11 cellular contexts compared by ENCODE assay signal in the genomic region with DNA sequence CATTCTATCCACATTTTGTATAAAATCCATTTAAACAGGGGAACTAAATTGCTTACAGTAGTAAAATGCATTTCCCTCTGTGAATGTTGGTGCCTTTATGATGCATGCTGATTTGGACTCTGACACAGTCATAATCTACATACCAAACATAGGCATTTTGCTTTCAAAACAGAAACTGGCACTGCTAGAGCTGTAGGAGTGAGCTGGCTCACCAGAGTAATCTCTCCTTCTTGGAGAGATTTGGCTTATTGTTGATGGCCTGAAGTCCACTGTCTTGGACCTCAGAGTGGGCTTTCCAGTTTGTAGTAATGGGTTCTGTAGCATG.
A peak's percentile ranks its signal among the peaks of the same experiment; 100 is the strongest.
DNase-seq lines count a peak whose midpoint lies in the region; ATAC-seq and TF ChIP-seq lines count a peak whose summit lies in the region.
"Had no signal": no experiment of that assay in that cellular context is flagged by ENCODE, and none has a peak within 500 bp of the region (broad histone marks: within the 10 kb centered on the region; RNA-seq: fewer than 3 reads in every experiment).

No MANE protein-coding gene starts in this region.

- H2AK9ac ChIP-seq in IMR-90 (replicated peaks; ENCODE audit: low read depth, low read length, poor library complexity) = no peak overlapping the region

- POLR2A ChIA-PET in IMR-90 (lab: Charles Lee; ENCODE audit: unreplicated experiment) = no interaction called here

- no peaks in the 10 kb centered on the region for H4K20me1 ChIP-seq in IMR-90 (ENCODE audit: insufficient read depth, low read length)

- intact Hi-C loops in IMR-90 (cut with micrococcal nuclease) = no loop called here
- intact Hi-C loops in Calu3 (cut with micrococcal nuclease; ENCODE audit: unreplicated experiment) = no loop called here

- H3K9me1 ChIP-seq in IMR-90 (ENCODE audit: insufficient read depth, low read length) = no peaks in the 10 kb centered on the region

- H3K14ac ChIP-seq in IMR-90 (replicated peaks; ENCODE audit: low read depth, low read length) = no peak overlapping the region

- no peaks in the 10 kb centered on the region for H3K9me3 Mint-ChIP-seq in Calu3 (ENCODE audit: low read depth, unreplicated experiment)

- no peak overlapping the region for H3K27ac Mint-ChIP-seq in Calu3 (ENCODE audit: unreplicated experiment)
- H3K27ac Mint-ChIP-seq: stimulated activated naive CD8-positive, alpha-beta T cell treated with anti-CD3 and anti-CD28 coated beads, Interleukin-15, Interleukin-2, amounts not matched to agents 100 ng/mL and 50 ng/mL, for 24 hours had no signal

- no peak overlapping the region for H2BK20ac ChIP-seq in IMR-90 (ENCODE audit: low read depth, low read length)

- H3K4me3 ChIP-seq in IMR-90 (ENCODE audit: insufficient read depth, low read depth, low read length) = no peak overlapping the region
- H3K4me3 ChIP-seq in fibroblast of pulmonary artery (replicated peaks; ENCODE audit: low read depth, low read length) = no peak overlapping the region
- H3K4me3 ChIP-seq: right atrium auricular region had no signal

- H2BK120ac ChIP-seq in IMR-90 (ENCODE audit: low read depth, low read length) = no peak overlapping the region

- no peaks in the 10 kb centered on the region for H3K36me3 ChIP-seq in IMR-90 (ENCODE audit: control insufficient read depth, insufficient read depth, low read length)
- H3K36me3 ChIP-seq: right atrium auricular region had no signal

- H2BK15ac ChIP-seq in IMR-90 (ENCODE audit: low read depth, low read length) = no peak overlapping the region

- no peak overlapping the region for H4K8ac ChIP-seq in IMR-90 (ENCODE audit: low read depth in 2 of 2, low read length in 2 of 2)

- H2AK5ac ChIP-seq in IMR-90 (ENCODE audit: low read depth, low read length) = no peak overlapping the region

- H3K27me3 Mint-ChIP-seq in Calu3 (ENCODE audit: unreplicated experiment) = no peaks in the 10 kb centered on the region
- H3K27me3 Mint-ChIP-seq: stimulated activated naive CD8-positive, alpha-beta T cell treated with anti-CD3 and anti-CD28 coated beads, Interleukin-15, Interleukin-2, amounts not matched to agents 100 ng/mL and 50 ng/mL, for 24 hours had no signal

- no peak overlapping the region for H4K91ac ChIP-seq in IMR-90 (ENCODE audit: insufficient read depth, low read depth, low read length)

- no peaks in the 10 kb centered on the region for H3K4me1 ChIP-seq in IMR-90 (ENCODE audit: control insufficient read depth, insufficient read depth, low read length)
- H3K4me1 ChIP-seq: right atrium auricular region had no signal

- H3K36me3 Mint-ChIP-seq in Calu3 (ENCODE audit: insufficient read depth, unreplicated experiment) = no peaks in the 10 kb centered on the region

- H4K5ac ChIP-seq in IMR-90 (ENCODE audit: low read depth, low read length) = no peak overlapping the region

- CTCF ChIA-PET in IMR-90 (lab: Yijun Ruan, JAX) (no interaction called here), Calu3 (lab: Charles Lee) (interaction anchor here (0.7 to 1.0 kb wide), 3 partner anchors 12 to 363 kb away, joined by 3 to 6 read pairs (median 3); a partner anchor contains a TSS)

- H3K9me3 ChIP-seq in IMR-90 (ENCODE audit: control insufficient read depth, insufficient read depth, low read length) = no peaks in the 10 kb centered on the region
- H3K9me3 ChIP-seq: right atrium auricular region had no signal

- H2BK5ac ChIP-seq in IMR-90 (ENCODE audit: low read depth, low read length, poor library complexity, severe bottlenecking) = no peak overlapping the region

- BruUV-seq in IMR-90 (replicated peaks; lab: Mats Ljungman, UMichigan) = no TSS peak
- no TSS peak for BruUV-seq in Calu3 (replicated peaks; lab: Mats Ljungman, UMichigan)

- H3K9ac ChIP-seq in IMR-90 (ENCODE audit: low read depth, low read length) = no peak overlapping the region

- no peak overlapping the region for H3K18ac ChIP-seq in IMR-90 (ENCODE audit: low read depth, low read length)

- no peak overlapping the region for H3K23ac ChIP-seq in IMR-90 (ENCODE audit: low read depth, low read length)

- no peaks in the 10 kb centered on the region for H3K4me1 Mint-ChIP-seq in Calu3 (ENCODE audit: low read depth, unreplicated experiment)

- H3K4me3 Mint-ChIP-seq in Calu3 (ENCODE audit: low read depth, unreplicated experiment) = no peak overlapping the region
- H3K4me3 Mint-ChIP-seq: stimulated activated naive CD8-positive, alpha-beta T cell treated with anti-CD3 and anti-CD28 coated beads, Interleukin-15, Interleukin-2, amounts not matched to agents 100 ng/mL and 50 ng/mL, for 24 hours had no signal

- TF ChIP-seq RAD21 in IMR-90 (IDR thresholded peaks at IDR 0.05; ENCODE audit: low read length) = no peak

- no peak overlapping the region for H2AFZ ChIP-seq in IMR-90 (replicated peaks; ENCODE audit: low read length, poor library complexity)

- peak; percentile 64 for DNase-seq in ACHN
- no peak for DNase-seq in IMR-90
- DNase-seq in fibroblast of pulmonary artery (ENCODE audit: low read depth) = peak; percentile 39
- DNase-seq in activated CD4-positive, CD25-positive, alpha-beta regulatory T cell treated with anti-CD3 and anti-CD28 coated beads, Interleukin-2, amount 50 U/mL, for 72 hours = no peak
- DNase-seq in Calu3 = no peak
- DNase-seq in stimulated activated CD4-positive, alpha-beta T cell treated with anti-CD3 and anti-CD28 coated beads, Interleukin-1b, Interleukin-23, amount 100 ng/mL, for 48 hours = no peak
- DNase-seq in activated CD8-positive, alpha-beta memory T cell treated with anti-CD3 and anti-CD28 coated beads, Interleukin-2, amount 50 U/mL, for 48 hours = no peak
- DNase-seq: NK-92 treated with Interleukin-12 subunit alpha and Interleukin-12 subunit beta, amount 100 ng/mL, for 24 hours had no signal

- H3K79me1 ChIP-seq in IMR-90 (ENCODE audit: low read depth in 1 of 2, low read length in 2 of 2) = no peaks in the 10 kb centered on the region

- H3K27ac ChIP-seq in IMR-90 (ENCODE audit: insufficient read depth, low read length) = no peak overlapping the region
- H3K27ac ChIP-seq: right atrium auricular region had no signal

- no peak overlapping the region for H3K56ac ChIP-seq in IMR-90 (ENCODE audit: extremely low read depth, insufficient read depth, low read length)

- H3K4me2 ChIP-seq in IMR-90 (ENCODE audit: low read depth, low read length) = no peak overlapping the region

- H3K27me3 ChIP-seq in IMR-90 (ENCODE audit: control insufficient read depth, insufficient read depth, low read length) = no peaks in the 10 kb centered on the region
- H3K27me3 ChIP-seq: right atrium auricular region had no signal

- H3K4ac ChIP-seq in IMR-90 (ENCODE audit: low read depth, low read length) = no peak overlapping the region

- in situ Hi-C loops in ACHN (cut with HindIII; ENCODE audit: low pct_ligation_motif_present, low pct_unique_long_range_greater_than_20kb, low sequenced_read_pairs) (no loop called here), IMR-90 (cut with MboI; ENCODE audit: low sequenced_read_pairs) (no loop called here)

- dilution Hi-C loops in IMR-90 (cut with HindIII; ENCODE audit: low sequenced_read_pairs, unreplicated experiment) = no loop called here

- ATAC-seq in GM19463 (IDR thresholded peaks at IDR 0.05; ENCODE audit: unreplicated experiment) (peak; percentile 67), IMR-90 (ENCODE audit: low read depth) (peak; percentile 56)

- no peak for TF ChIP-seq CTCF in IMR-90 (conservative IDR thresholded peaks at IDR 0.05; ENCODE audit: low read depth, low read length)
- no peak for TF ChIP-seq CTCF in fibroblast of pulmonary artery (IDR thresholded peaks at IDR 0.05; ENCODE audit: low read length, missing control alignments)
- no peak for TF ChIP-seq CTCF in Calu3 (IDR thresholded peaks at IDR 0.05; ENCODE audit: unreplicated experiment)

- TF ChIP-seq POLR2A in IMR-90 (IDR thresholded peaks at IDR 0.05; ENCODE audit: low read depth, low read length) = no peak

TF ChIP-seq in IMR-90, 13 proteins besides CTCF, POLR2A, EP300 and RAD21:
- no peak for TF ChIP-seq MXI1 (IDR thresholded peaks at IDR 0.05; ENCODE audit: borderline replicate concordance, low read depth, low read length)
- no peak for TF ChIP-seq SMC3 (IDR thresholded peaks at IDR 0.05; ENCODE audit: low read depth, low read length)
- TF ChIP-seq NFE2L2 (IDR thresholded peaks at IDR 0.05; ENCODE audit: low read depth, low read length) = no peak
- no peak for TF ChIP-seq CEBPB (IDR thresholded peaks at IDR 0.05; ENCODE audit: low read depth, low read length)
- TF ChIP-seq, protein P1, sequence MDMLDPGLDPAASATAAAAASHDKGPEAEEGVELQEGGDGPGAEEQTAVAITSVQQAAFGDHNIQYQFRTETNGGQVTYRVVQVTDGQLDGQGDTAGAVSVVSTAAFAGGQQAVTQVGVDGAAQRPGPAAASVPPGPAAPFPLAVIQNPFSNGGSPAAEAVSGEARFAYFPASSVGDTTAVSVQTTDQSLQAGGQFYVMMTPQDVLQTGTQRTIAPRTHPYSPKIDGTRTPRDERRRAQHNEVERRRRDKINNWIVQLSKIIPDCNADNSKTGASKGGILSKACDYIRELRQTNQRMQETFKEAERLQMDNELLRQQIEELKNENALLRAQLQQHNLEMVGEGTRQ (IDR thresholded peaks at IDR 0.05; ENCODE audit: low read depth, low read length) = no peak
- no peak for TF ChIP-seq FOS (IDR thresholded peaks at IDR 0.05; ENCODE audit: low read depth, low read length)
- no peak for TF ChIP-seq MAZ (IDR thresholded peaks at IDR 0.05; ENCODE audit: borderline replicate concordance, low read depth, low read length)
- no peak for TF ChIP-seq RCOR1 (IDR thresholded peaks at IDR 0.05; ENCODE audit: insufficient replicate concordance, low read length)
- TF ChIP-seq, protein P2, sequence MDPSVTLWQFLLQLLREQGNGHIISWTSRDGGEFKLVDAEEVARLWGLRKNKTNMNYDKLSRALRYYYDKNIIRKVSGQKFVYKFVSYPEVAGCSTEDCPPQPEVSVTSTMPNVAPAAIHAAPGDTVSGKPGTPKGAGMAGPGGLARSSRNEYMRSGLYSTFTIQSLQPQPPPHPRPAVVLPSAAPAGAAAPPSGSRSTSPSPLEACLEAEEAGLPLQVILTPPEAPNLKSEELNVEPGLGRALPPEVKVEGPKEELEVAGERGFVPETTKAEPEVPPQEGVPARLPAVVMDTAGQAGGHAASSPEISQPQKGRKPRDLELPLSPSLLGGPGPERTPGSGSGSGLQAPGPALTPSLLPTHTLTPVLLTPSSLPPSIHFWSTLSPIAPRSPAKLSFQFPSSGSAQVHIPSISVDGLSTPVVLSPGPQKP (IDR thresholded peaks at IDR 0.05; ENCODE audit: borderline replicate concordance, low read depth, low read length) = no peak
- TF ChIP-seq BHLHE40 (IDR thresholded peaks at IDR 0.05; ENCODE audit: low read depth, low read length) = no peak
- no peak for TF ChIP-seq CHD1 (IDR thresholded peaks at IDR 0.05; ENCODE audit: low read depth, low read length)
- no peak for TF ChIP-seq MAFK (IDR thresholded peaks at IDR 0.05; ENCODE audit: low read depth, low read length)
- TF ChIP-seq RFX5 (IDR thresholded peaks at IDR 0.05; ENCODE audit: low read depth, low read length) = no peak

Comparison
In these comparisons a context has a peak if more than half of its experiments do, and no peak if none do; other contexts are left out.
1. DNase-seq: peak in ACHN (single experiment) and fibroblast of pulmonary artery (single experiment); none in IMR-90 (single experiment), activated CD4-positive, CD25-positive, alpha-beta regulatory T cell treated with anti-CD3 and anti-CD28 coated beads, Interleukin-2, amount 50 U/mL, for 72 hours (single experiment), Calu3 (single experiment), stimulated activated CD4-positive, alpha-beta T cell treated with anti-CD3 and anti-CD28 coated beads, Interleukin-1b, Interleukin-23, amount 100 ng/mL, for 48 hours (single experiment) and activated CD8-positive, alpha-beta memory T cell treated with anti-CD3 and anti-CD28 coated beads, Interleukin-2, amount 50 U/mL, for 48 hours (single experiment).